ENCODE assay signal across 20 cellular contexts in genomic region chr7:104841798-104842197, GRCh38.
"Had no signal": no experiment of that assay in that cellular context is flagged by ENCODE, and none has a peak within 500 bp of the region (broad histone marks: within the 10 kb centered on the region; RNA-seq: fewer than 3 reads in every experiment).

No MANE protein-coding gene starts in this region.

- H3K4me2 ChIP-seq: KMS-11 had no signal

- H3K4me1 ChIP-seq: SJCRH30 had no signal

- H3K36me3 ChIP-seq: SJCRH30 had no signal

- H3K9ac ChIP-seq: KMS-11 had no signal

- H3K27ac ChIP-seq: KMS-11, RWPE1, SJCRH30 had no signal

- ATAC-seq: Panc1, PC-3 had no signal

- DNase-seq: Kasumi-1, MM.1S, NCI-H1092 treated with DMSO at 0.1 percent for 48 hours, NCI-H1436, NCI-H187, NCI-H2029, NCI-H2081 treated with DMSO at 0.1 percent for 48 hours, NCI-H2171, NCI-H226, NCI-H446, NCI-H510A, NCI-H524 treated with DMSO at 0.1 percent for 48 hours, NCI-H69, NCI-H774, PC-3, SHP77 treated with DMSO at 0.1 percent for 48 hours, SJCRH30 had no signal

- H3K9me3 ChIP-seq: SJCRH30 had no signal

- H3K4me3 ChIP-seq: SJCRH30 had no signal
